ENCODE assay signal across 23 cellular contexts in genomic region chr6:2235782-2236495, GRCh38.
"Had no signal": no experiment of that assay in that cellular context is flagged by ENCODE, and none has a peak within 500 bp of the region (broad histone marks: within the 10 kb centered on the region; RNA-seq: fewer than 3 reads in every experiment).

No MANE protein-coding gene starts in this region.

- H3K4me1 ChIP-seq: lower lobe of right lung had no signal

- H3K9me3 Mint-ChIP-seq: activated CD4-positive, alpha-beta memory T cell treated with anti-CD3 and anti-CD28 coated beads for 36 hours; activated naive CD8-positive, alpha-beta T cell treated with anti-CD3 and anti-CD28 coated beads, Interleukin-2, amount 10 ng/mL, durations not matched to agents 7 days and 5 days; activated T-helper 17 cell treated with anti-CD3 and anti-CD28 coated beads, Interleukin-2, amount 50 U/mL, for 72 hours; nephron; T-helper 1 cell treated with Interleukin-12 subunit alpha and Interleukin-12 subunit beta and Interleukin-4 antibody, amounts not matched to agents 30 μg/mL and 1 μg/mL, for 36 hours; WTC11 had no signal

- H3K4me3 ChIP-seq: lower lobe of right lung, transverse colon, vagina had no signal

- DNase-seq: activated CD4-positive, alpha-beta memory T cell treated with anti-CD3 and anti-CD28 coated beads for 36 hours; activated CD4-positive, alpha-beta T cell treated with anti-CD3 and anti-CD28 coated beads for 36 hours; activated naive CD4-positive, alpha-beta T cell treated with Interleukin-2 at 50 U/mL for 16 hours; activated naive CD8-positive, alpha-beta T cell treated with anti-CD3 and anti-CD28 coated beads, Interleukin-2, amount 10 ng/mL, durations not matched to agents 7 days and 5 days; activated T-cell treated with anti-CD3 and anti-CD28 coated beads, Interleukin-2, amount 50 U/mL, for 1 hour; amygdala; dermis blood vessel endothelial cell; effector memory CD4-positive, alpha-beta T cell; foreskin fibroblast; hippocampal formation; islet precursor cell; lower lobe of right lung; posterior cingulate gyrus; retina; stimulated activated CD8-positive, alpha-beta memory T cell treated with anti-CD3 and anti-CD28 coated beads, Interleukin-4, amount 100 ng/mL, for 48 hours; stimulated activated naive CD4-positive, alpha-beta T cell treated with Interleukin-2 at 50 U/mL for 16 hours; substantia nigra; transverse colon had no signal

- H3K9me3 ChIP-seq: lower lobe of right lung, transverse colon, vagina had no signal

- H3K27me3 Mint-ChIP-seq: activated CD4-positive, alpha-beta memory T cell treated with anti-CD3 and anti-CD28 coated beads for 36 hours; activated CD4-positive, alpha-beta T cell treated with anti-CD3 and anti-CD28 coated beads for 36 hours; activated naive CD8-positive, alpha-beta T cell treated with anti-CD3 and anti-CD28 coated beads, Interleukin-2, amount 10 ng/mL, durations not matched to agents 7 days and 5 days; activated T-helper 17 cell treated with anti-CD3 and anti-CD28 coated beads, Interleukin-2, amount 50 U/mL, for 72 hours had no signal

- H3K36me3 Mint-ChIP-seq: WTC11 had no signal

- H3K27ac Mint-ChIP-seq: activated CD4-positive, alpha-beta memory T cell treated with anti-CD3 and anti-CD28 coated beads for 36 hours; activated CD4-positive, alpha-beta T cell treated with anti-CD3 and anti-CD28 coated beads for 36 hours; activated naive CD8-positive, alpha-beta T cell treated with anti-CD3 and anti-CD28 coated beads, Interleukin-2, amount 10 ng/mL, durations not matched to agents 7 days and 5 days; activated T-helper 17 cell treated with anti-CD3 and anti-CD28 coated beads, Interleukin-2, amount 50 U/mL, for 72 hours; nephron; T-helper 1 cell treated with Interleukin-12 subunit alpha and Interleukin-12 subunit beta and Interleukin-4 antibody, amounts not matched to agents 30 μg/mL and 1 μg/mL, for 36 hours; WTC11 had no signal

- ATAC-seq: lower lobe of right lung, WTC11 had no signal

- H3K27me3 ChIP-seq: transverse colon, vagina had no signal

- H3K27ac ChIP-seq: lower lobe of right lung, transverse colon, vagina had no signal

- H3K4me1 Mint-ChIP-seq: nephron had no signal

- H3K4me3 Mint-ChIP-seq: activated CD4-positive, alpha-beta memory T cell treated with anti-CD3 and anti-CD28 coated beads for 36 hours; activated CD4-positive, alpha-beta T cell treated with anti-CD3 and anti-CD28 coated beads for 36 hours; activated naive CD8-positive, alpha-beta T cell treated with anti-CD3 and anti-CD28 coated beads, Interleukin-2, amount 10 ng/mL, durations not matched to agents 7 days and 5 days; activated T-helper 17 cell treated with anti-CD3 and anti-CD28 coated beads, Interleukin-2, amount 50 U/mL, for 72 hours; nephron; T-helper 1 cell treated with Interleukin-12 subunit alpha and Interleukin-12 subunit beta and Interleukin-4 antibody, amounts not matched to agents 30 μg/mL and 1 μg/mL, for 36 hours; WTC11 had no signal

- H3K36me3 ChIP-seq: lower lobe of right lung, transverse colon, vagina had no signal
